In the genomic region with DNA sequence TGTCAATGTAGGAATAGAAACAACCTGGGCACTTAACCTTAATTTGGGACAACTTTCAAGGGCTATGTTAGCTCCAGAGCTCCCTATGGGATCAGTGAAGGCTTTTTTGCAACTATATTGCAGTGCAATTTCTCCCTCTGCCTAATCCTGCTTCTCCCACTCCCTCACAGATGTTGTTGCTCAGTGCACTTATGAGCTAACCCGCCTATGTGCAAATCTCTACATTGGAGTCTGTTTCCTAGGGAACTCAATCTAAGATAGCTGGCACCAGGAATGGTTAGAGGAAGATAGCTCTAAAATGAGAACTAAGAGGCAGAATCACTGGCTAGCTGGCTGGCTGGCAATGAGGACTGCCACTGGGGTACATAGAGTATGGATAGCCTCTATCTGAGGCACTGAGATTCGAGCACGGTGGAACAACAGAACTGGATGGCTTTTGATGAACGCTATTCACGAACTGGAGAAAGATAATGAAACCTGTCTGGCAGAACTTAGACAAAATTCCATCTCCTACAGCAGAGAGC, we compare ENCODE assay signal across 21 cellular contexts. TPM values are rescaled to one million over a fixed set of nuclear protein-coding genes. Genes with fewer than 3 reads are reported as not detected.
DNase-seq lines count a peak whose midpoint lies in the region; ATAC-seq and TF ChIP-seq lines count a peak whose summit lies in the region.
"Had no signal": no experiment of that assay in that cellular context is flagged by ENCODE, and none has a peak within 500 bp of the region (broad histone marks: within the 10 kb centered on the region; RNA-seq: fewer than 3 reads in every experiment).

No MANE protein-coding gene starts in this region.

- H3K27ac ChIP-seq in endodermal cell (ENCODE audit: low read depth, low read length) (no peak overlapping the region), temporal lobe (ENCODE audit: low read depth, low read length) (peak overlapping the region; percentile 54)
- H3K27ac ChIP-seq: 22Rv1, RWPE1 had no signal

- WGBS in endodermal cell (ENCODE audit: insufficient coverage in 1 of 2, insufficient read length in 1 of 2), 2 experiments, result 95 to 96% methylated on average over 4 to 5 of the region's 5 CpGs

- peaks cover 67% of the 10 kb centered on the region for H3K36me3 Mint-ChIP-seq in T-helper 2 cell treated with Interferon-gamma antibody and Interleukin-4, amounts not matched to agents 5 μg/mL and 100 μg/mL, for 36 hours (ENCODE audit: low read depth)
- H3K36me3 Mint-ChIP-seq in WTC11 (peaks cover 77% of the 10 kb centered on the region), endodermal cell (ENCODE audit: low read depth) (peaks cover 66% of the 10 kb centered on the region)

- H3K4me1 Mint-ChIP-seq in T-helper 2 cell treated with Interferon-gamma antibody and Interleukin-4, amounts not matched to agents 5 μg/mL and 100 μg/mL, for 36 hours (ENCODE audit: low read depth), result peaks cover 14% of the 10 kb centered on the region
- H3K4me1 Mint-ChIP-seq in WTC11 (peaks cover 19% of the 10 kb centered on the region), endodermal cell (peaks cover 14% of the 10 kb centered on the region)
- H3K4me1 Mint-ChIP-seq: B cell had no signal

- peaks cover 73% of the 10 kb centered on the region for H3K36me3 ChIP-seq in endodermal cell (ENCODE audit: control insufficient read depth, insufficient read depth, low read length)

- H3K9ac ChIP-seq in endodermal cell (ENCODE audit: extremely low read depth, low read length, poor library complexity, severe bottlenecking), result no peak overlapping the region

- DNase-seq in T-helper 2 cell treated with Interferon-gamma antibody and Interleukin-4, amounts not matched to agents 5 μg/mL and 100 μg/mL, for 36 hours (ENCODE audit: low spot score), result no peak
- DNase-seq in T-helper 2 cell (no peak), WTC11 (ENCODE audit: low spot score) (no peak), endodermal cell (no peak), NCI-H748 (lab: John Stamatoyannopoulos, UW; ENCODE audit: unreplicated experiment) (no peak)
- DNase-seq in activated CD8-positive, alpha-beta memory T cell treated with anti-CD3 and anti-CD28 coated beads, Interleukin-2, amount 50 U/mL, for 48 hours, result no peak
- DNase-seq: CD8-positive, alpha-beta memory T cell; DMS79 treated with DMSO at 0.1 percent for 48 hours; H7; Karpas-422; NCI-H1417 treated with DMSO at 0.1 percent for 48 hours; NCI-H187 treated with DMSO at 0.1 percent for 48 hours; NCI-H226; NCI-H524; PC-3 had no signal

- no peaks in the 10 kb centered on the region for H3K4me1 ChIP-seq in endodermal cell (ENCODE audit: control insufficient read depth, insufficient read depth, low read length)

- ATAC-seq in WTC11 (no peak), HG03039 (IDR thresholded peaks at IDR 0.05; ENCODE audit: unreplicated experiment) (no peak)
- ATAC-seq: PC-3 had no signal

- peak overlapping the region; percentile 38 for H3K27ac Mint-ChIP-seq in T-helper 2 cell treated with Interferon-gamma antibody and Interleukin-4, amounts not matched to agents 5 μg/mL and 100 μg/mL, for 36 hours
- H3K27ac Mint-ChIP-seq in WTC11, result peak overlapping the region; percentile 46; the same call in 1 of the 2 replicates
- peak overlapping the region; percentile 10 for H3K27ac Mint-ChIP-seq in endodermal cell
- H3K27ac Mint-ChIP-seq: B cell had no signal

- POLR2A ChIA-PET in WTC11 (lab: Charles Lee), result no interaction called here

- no peak overlapping the region for H3K4me3 Mint-ChIP-seq in T-helper 2 cell treated with Interferon-gamma antibody and Interleukin-4, amounts not matched to agents 5 μg/mL and 100 μg/mL, for 36 hours
- H3K4me3 Mint-ChIP-seq in WTC11 (no peak overlapping the region), endodermal cell (no peak overlapping the region)
- H3K4me3 Mint-ChIP-seq: B cell; CD8-positive, alpha-beta memory T cell; IgD-negative memory B cell had no signal

- H3K4me3 ChIP-seq in endodermal cell (ENCODE audit: low read length), result no peak overlapping the region

- H3K27me3 ChIP-seq in endodermal cell (ENCODE audit: control insufficient read depth, insufficient read depth, low read length, poor library complexity, severe bottlenecking), result no peaks in the 10 kb centered on the region

- no peaks in the 10 kb centered on the region for H3K27me3 Mint-ChIP-seq in T-helper 2 cell treated with Interferon-gamma antibody and Interleukin-4, amounts not matched to agents 5 μg/mL and 100 μg/mL, for 36 hours (ENCODE audit: low read depth)
- H3K27me3 Mint-ChIP-seq in WTC11 (ENCODE audit: low read depth) (no peaks in the 10 kb centered on the region), endodermal cell (ENCODE audit: insufficient read depth) (no peaks in the 10 kb centered on the region)
- H3K27me3 Mint-ChIP-seq: B cell; CD8-positive, alpha-beta memory T cell; IgD-negative memory B cell had no signal

- CTCF ChIA-PET in WTC11 (lab: Charles Lee), result no interaction called here

- H3K9me3 ChIP-seq in endodermal cell (ENCODE audit: control insufficient read depth, low read length), result no peaks in the 10 kb centered on the region

- H3K9me3 Mint-ChIP-seq in T-helper 2 cell treated with Interferon-gamma antibody and Interleukin-4, amounts not matched to agents 5 μg/mL and 100 μg/mL, for 36 hours, result no peaks in the 10 kb centered on the region
- H3K9me3 Mint-ChIP-seq in WTC11 (no peaks in the 10 kb centered on the region), endodermal cell (no peaks in the 10 kb centered on the region)
- H3K9me3 Mint-ChIP-seq: CD8-positive, alpha-beta memory T cell; IgD-negative memory B cell had no signal

- no peak for TF ChIP-seq CTCF in WTC11 (IDR thresholded peaks at IDR 0.05)
- TF ChIP-seq CTCF in endodermal cell (conservative IDR thresholded peaks at IDR 0.05), result no peak

TF ChIP-seq in WTC11, 78 proteins besides CTCF, POLR2A, EP300 and RAD21 (continues in another document):
- TF ChIP-seq ZNF317 (CRISPR knock-in tag; IDR thresholded peaks at IDR 0.05; ENCODE audit: borderline replicate concordance, low read depth), result no peak
- no peak for TF ChIP-seq IRF2 (CRISPR knock-in tag; IDR thresholded peaks at IDR 0.05; ENCODE audit: borderline replicate concordance, low read depth)
- TF ChIP-seq, protein P1, sequence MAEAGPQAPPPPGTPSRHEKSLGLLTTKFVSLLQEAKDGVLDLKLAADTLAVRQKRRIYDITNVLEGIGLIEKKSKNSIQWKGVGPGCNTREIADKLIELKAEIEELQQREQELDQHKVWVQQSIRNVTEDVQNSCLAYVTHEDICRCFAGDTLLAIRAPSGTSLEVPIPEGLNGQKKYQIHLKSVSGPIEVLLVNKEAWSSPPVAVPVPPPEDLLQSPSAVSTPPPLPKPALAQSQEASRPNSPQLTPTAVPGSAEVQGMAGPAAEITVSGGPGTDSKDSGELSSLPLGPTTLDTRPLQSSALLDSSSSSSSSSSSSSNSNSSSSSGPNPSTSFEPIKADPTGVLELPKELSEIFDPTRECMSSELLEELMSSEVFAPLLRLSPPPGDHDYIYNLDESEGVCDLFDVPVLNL (CRISPR knock-in tag; IDR thresholded peaks at IDR 0.05; ENCODE audit: borderline replicate concordance, low read depth), result no peak
- TF ChIP-seq AR (CRISPR knock-in tag; IDR thresholded peaks at IDR 0.05), result no peak
- no peak for TF ChIP-seq GRHL2 (CRISPR knock-in tag; IDR thresholded peaks at IDR 0.05; ENCODE audit: insufficient replicate concordance, severe bottlenecking)
- TF ChIP-seq NFYB (CRISPR knock-in tag; conservative IDR thresholded peaks at IDR 0.05; ENCODE audit: low read depth), result no peak
- TF ChIP-seq CREB1 (CRISPR knock-in tag; IDR thresholded peaks at IDR 0.05), result no peak
- no peak for TF ChIP-seq FOXJ3 (CRISPR knock-in tag; IDR thresholded peaks at IDR 0.05; ENCODE audit: borderline replicate concordance)
- TF ChIP-seq HMGXB4 (CRISPR knock-in tag; IDR thresholded peaks at IDR 0.05), result no peak

RNA-seq across cellular contexts. Expression of gene ADSS2, which starts 39.5 kb away (rescaled TPM):
- total RNA-seq in WTC11 (2021), result 72.4 to 82.8 TPM (median 73.4 TPM) in 3 replicates
- 10 to 100 TPM; 45.9 to 50.2 TPM for total RNA-seq in endodermal cell
- polyA plus RNA-seq in endodermal cell (2013, experiment 1 of 2), result 44.2 TPM
- polyA plus RNA-seq in endodermal cell (2013, experiment 2 of 2), result 39.2 TPM
- 46.0 TPM for total RNA-seq in temporal lobe

RNA-seq across cellular contexts. Expression of gene CATSPERE, which starts 48.9 kb away (rescaled TPM):
- total RNA-seq in WTC11 (2021), result 0.30 to 0.66 TPM (median 0.46 TPM) in 3 replicates
- under 1 TPM; 0.33 to 0.42 TPM for total RNA-seq in endodermal cell
- polyA plus RNA-seq in endodermal cell (2013, experiment 1 of 2), result 0.28 TPM
- 0.41 TPM for polyA plus RNA-seq in endodermal cell (2013, experiment 2 of 2)
- total RNA-seq in temporal lobe, result 1.2 TPM
- total RNA-seq: PC-3 had no signal
